Comparison of ENCODE assay signal across 20 cellular contexts in the genomic region with DNA sequence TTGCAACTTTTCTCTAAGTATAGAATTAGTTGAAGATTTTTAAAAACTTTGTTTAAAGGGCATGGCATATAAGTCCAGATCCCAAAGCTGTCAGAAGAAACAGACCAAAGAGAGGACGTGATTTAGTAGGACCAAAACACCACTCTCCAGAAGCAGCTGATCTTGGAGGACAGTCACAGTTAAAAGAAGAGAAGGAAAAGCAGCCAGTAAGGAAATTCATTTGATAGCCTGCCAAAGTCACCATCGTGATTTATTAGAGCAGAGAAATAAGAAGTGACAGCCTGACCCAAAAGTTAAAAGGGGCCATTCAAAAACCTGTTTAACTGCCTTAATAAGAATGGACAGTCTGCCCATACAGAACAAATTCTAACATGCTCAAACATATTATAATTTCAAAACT.
"Had no signal": no experiment of that assay in that cellular context is flagged by ENCODE, and none has a peak within 500 bp of the region (broad histone marks: within the 10 kb centered on the region; RNA-seq: fewer than 3 reads in every experiment).

No MANE protein-coding gene starts in this region.

- H3K4me3 Mint-ChIP-seq: activated CD4-positive, alpha-beta memory T cell treated with anti-CD3 and anti-CD28 coated beads, Interleukin-2, amount 10 ng/mL, durations not matched to agents 7 days and 5 days; activated naive CD4-positive, alpha-beta T cell treated with anti-CD3 and anti-CD28 coated beads, Interleukin-2, amount 50 U/mL, for 24 hours; naive B cell; neural progenitor cell; stimulated activated naive CD8-positive, alpha-beta T cell treated with anti-CD3 and anti-CD28 coated beads, Interleukin-15, Interleukin-2, amounts not matched to agents 100 ng/mL and 50 ng/mL, for 24 hours; T-helper 17 cell; WTC11 had no signal

- H3K9me3 Mint-ChIP-seq: activated CD4-positive, alpha-beta memory T cell treated with anti-CD3 and anti-CD28 coated beads, Interleukin-2, amount 10 ng/mL, durations not matched to agents 7 days and 5 days; activated naive CD4-positive, alpha-beta T cell treated with anti-CD3 and anti-CD28 coated beads, Interleukin-2, amount 50 U/mL, for 24 hours; naive B cell; neural progenitor cell; stimulated activated naive CD8-positive, alpha-beta T cell treated with anti-CD3 and anti-CD28 coated beads, Interleukin-15, Interleukin-2, amounts not matched to agents 100 ng/mL and 50 ng/mL, for 24 hours; WTC11 had no signal

- H3K9ac ChIP-seq: neural progenitor cell had no signal

- H3K4me1 Mint-ChIP-seq: neural progenitor cell, WTC11 had no signal

- H2AFZ ChIP-seq: neural progenitor cell had no signal

- ATAC-seq: T-helper 17 cell, WTC11 had no signal

- H3K27me3 Mint-ChIP-seq: activated CD4-positive, alpha-beta memory T cell treated with anti-CD3 and anti-CD28 coated beads, Interleukin-2, amount 10 ng/mL, durations not matched to agents 7 days and 5 days; activated naive CD4-positive, alpha-beta T cell treated with anti-CD3 and anti-CD28 coated beads, Interleukin-2, amount 50 U/mL, for 24 hours; naive B cell; stimulated activated naive CD8-positive, alpha-beta T cell treated with anti-CD3 and anti-CD28 coated beads, Interleukin-15, Interleukin-2, amounts not matched to agents 100 ng/mL and 50 ng/mL, for 24 hours; T-helper 17 cell had no signal

- H3K4me2 ChIP-seq: neural progenitor cell, smooth muscle cell had no signal

- DNase-seq: activated CD4-positive, alpha-beta memory T cell treated with anti-CD3 and anti-CD28 coated beads, Interleukin-2, amount 10 ng/mL, durations not matched to agents 7 days and 5 days; activated CD4-positive, alpha-beta T cell treated with anti-CD3 and anti-CD28 coated beads for 4 hours; activated effector memory CD4-positive, alpha-beta T cell treated with anti-CD3 and anti-CD28 coated beads, Interleukin-2, amount 50 U/mL, for 16 hours; activated T-cell treated with anti-CD3 and anti-CD28 coated beads, Interleukin-2, amount 50 U/mL, for 48 hours; adrenal gland; hypothalamus; lower lobe of right lung; naive B cell; ovary; right cardiac atrium; T-helper 17 cell; upper lobe of left lung had no signal

- H3K27me3 ChIP-seq: adrenal gland, esophagus muscularis mucosa, neural progenitor cell, ovary, suprapubic skin, upper lobe of left lung had no signal

- H3K4me3 ChIP-seq: adrenal gland, coronary artery, esophagus muscularis mucosa, lower lobe of right lung, neural progenitor cell, ovary, smooth muscle cell, suprapubic skin, upper lobe of left lung had no signal

- H3K36me3 ChIP-seq: adrenal gland, neural progenitor cell, ovary had no signal

- H3K27ac ChIP-seq: coronary artery, esophagus muscularis mucosa, lower lobe of right lung, neural progenitor cell, ovary, suprapubic skin, upper lobe of left lung had no signal

- H3K4me1 ChIP-seq: neural progenitor cell had no signal

- H3K9me3 ChIP-seq: adrenal gland, esophagus muscularis mucosa, lower lobe of right lung, ovary, suprapubic skin, upper lobe of left lung had no signal

- H3K27ac Mint-ChIP-seq: activated CD4-positive, alpha-beta memory T cell treated with anti-CD3 and anti-CD28 coated beads, Interleukin-2, amount 10 ng/mL, durations not matched to agents 7 days and 5 days; activated naive CD4-positive, alpha-beta T cell treated with anti-CD3 and anti-CD28 coated beads, Interleukin-2, amount 50 U/mL, for 24 hours; neural progenitor cell; stimulated activated naive CD8-positive, alpha-beta T cell treated with anti-CD3 and anti-CD28 coated beads, Interleukin-15, Interleukin-2, amounts not matched to agents 100 ng/mL and 50 ng/mL, for 24 hours; T-helper 17 cell; WTC11 had no signal
